Comparison of ENCODE assay signal across 20 cellular contexts in the genomic region with DNA sequence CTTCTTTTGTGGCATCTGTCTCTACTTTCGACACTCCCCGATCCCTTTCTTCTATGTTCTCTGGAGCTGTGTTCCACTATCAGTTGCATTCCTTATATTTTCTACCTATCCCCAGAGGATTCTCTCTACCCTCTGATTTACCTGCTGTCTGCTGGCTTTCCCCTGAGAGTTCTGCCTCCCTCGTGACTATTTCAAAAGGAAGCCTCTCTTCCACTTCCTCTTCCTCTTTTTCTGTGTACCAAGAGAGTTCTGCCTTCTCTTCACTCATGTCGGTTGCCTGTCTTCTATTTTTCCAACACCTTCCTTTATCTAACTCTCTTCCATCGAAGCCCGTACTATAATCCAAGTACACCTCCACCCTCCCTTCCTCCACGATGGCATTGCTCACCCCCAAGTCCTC.
"Had no signal": no experiment of that assay in that cellular context is flagged by ENCODE, and none has a peak within 500 bp of the region (broad histone marks: within the 10 kb centered on the region; RNA-seq: fewer than 3 reads in every experiment).

No MANE protein-coding gene starts in this region.

- H3K9me3 ChIP-seq: body of pancreas, heart left ventricle, prostate gland, upper lobe of left lung had no signal

- ATAC-seq: activated CD8-positive, alpha-beta memory T cell treated with anti-CD3 and anti-CD28 coated beads, Interleukin-2, amount 10 ng/mL, durations not matched to agents 7 days and 5 days; activated CD8-positive, alpha-beta T cell treated with anti-CD3 and anti-CD28 coated beads for 36 hours; activated naive CD8-positive, alpha-beta T cell treated with anti-CD3 and anti-CD28 coated beads, Interleukin-2, amount 50 U/mL, for 24 hours; body of pancreas; heart left ventricle; left cardiac atrium; natural killer cell treated with Interleukin-12 subunit alpha and Interleukin-12 subunit beta and Interleukin-15 and Interleukin-18, amount 100 ng/mL, for 72 hours had no signal

- H3K27me3 ChIP-seq: body of pancreas, cardiac muscle cell, heart left ventricle, spleen, upper lobe of left lung had no signal

- H3K36me3 ChIP-seq: cardiac muscle cell, heart left ventricle, prostate gland, spleen, upper lobe of left lung had no signal

- H3K27ac ChIP-seq: body of pancreas, cardiac muscle cell, heart left ventricle, prostate gland, spleen, upper lobe of left lung, VCaP had no signal

- DNase-seq: activated CD4-positive, alpha-beta T cell treated with anti-CD3 and anti-CD28 coated beads, Interleukin-2, amount 10 ng/mL, durations not matched to agents 7 days and 5 days; activated CD4-positive, CD25-positive, alpha-beta regulatory T cell treated with anti-CD3 and anti-CD28 coated beads, Interleukin-2, amount 50 U/mL, for 72 hours; activated CD8-positive, alpha-beta memory T cell treated with anti-CD3 and anti-CD28 coated beads, Interleukin-2, amount 10 ng/mL, durations not matched to agents 7 days and 5 days; activated CD8-positive, alpha-beta T cell treated with anti-CD3 and anti-CD28 coated beads for 36 hours; activated effector memory CD4-positive, alpha-beta T cell treated with anti-CD3 and anti-CD28 coated beads, Interleukin-2, amount 50 U/mL, for 16 hours; activated naive CD4-positive, alpha-beta T cell treated with anti-CD3 and anti-CD28 coated beads, Interleukin-2, amount 50 U/mL, for 16 hours; activated naive CD8-positive, alpha-beta T cell treated with anti-CD3 and anti-CD28 coated beads, Interleukin-2, amount 50 U/mL, for 24 hours; activated T-cell treated with anti-CD3 and anti-CD28 coated beads for 4 hours; body of pancreas; heart left ventricle; islet precursor cell; left cardiac atrium; spleen; stimulated activated CD4-positive, alpha-beta T cell treated with anti-CD3 and anti-CD28 coated beads, Interleukin-4, amount 100 ng/mL, for 24 hours; stimulated activated naive CD4-positive, alpha-beta T cell treated with Interleukin-2 at 50 U/mL for 16 hours; upper lobe of left lung had no signal

- H3K4me3 ChIP-seq: body of pancreas, cardiac muscle cell, heart left ventricle, prostate gland, spleen, upper lobe of left lung had no signal
